ENCODE assay signal across 8 cellular contexts in genomic region chr1:145487156-145487555, GRCh38.
DNase-seq lines count a peak whose midpoint lies in the region; ATAC-seq and TF ChIP-seq lines count a peak whose summit lies in the region.
"Not testable (repeated sequence)": the region's sequence is repeated elsewhere in the genome, so short reads cannot be mapped to it uniquely, and the experiment has no call there.

No MANE protein-coding gene starts in this region.

- H3K4me1 ChIP-seq in CD8-positive, alpha-beta T cell (ENCODE audit: insufficient read depth, low read length); HUES6 (ENCODE audit: control insufficient read depth, insufficient read depth, low read length); heart left ventricle; stomach: not testable (repeated sequence)

- TF ChIP-seq EP300 in stomach (IDR thresholded peaks at IDR 0.05): not testable (repeated sequence)

- ATAC-seq in CD8-positive, alpha-beta T cell: peak; percentile 17
- not testable (repeated sequence) for ATAC-seq in heart left ventricle
- ATAC-seq in natural killer cell treated with Interleukin-12 subunit alpha and Interleukin-12 subunit beta and Interleukin-15 and Interleukin-18, amount 100 ng/mL, for 72 hours: peak in 1 of 2 donors; percentile 48

- not testable (repeated sequence) for H3K27ac Mint-ChIP-seq in CD8-positive, alpha-beta T cell; activated CD4-positive, alpha-beta T cell treated with anti-CD3 and anti-CD28 coated beads, Interleukin-2, amount 10 ng/mL, durations not matched to agents 7 days and 5 days; activated naive CD4-positive, alpha-beta T cell treated with anti-CD3 and anti-CD28 coated beads, Interleukin-2, amount 50 U/mL, for 24 hours; natural killer cell treated with Interleukin-12 subunit alpha and Interleukin-12 subunit beta and Interleukin-15 and Interleukin-18, amount 100 ng/mL, for 72 hours

- POLR2A ChIA-PET in CD8-positive, alpha-beta T cell (lab: Charles Lee); activated CD4-positive, alpha-beta T cell treated with anti-CD3 and anti-CD28 coated beads, Interleukin-2, amount 10 ng/mL, durations not matched to agents 7 days and 5 days (lab: Charles Lee): not testable (repeated sequence)

- H3K9ac ChIP-seq in HUES6 (ENCODE audit: low read length): not testable (repeated sequence)

- not testable (repeated sequence) for H3K27me3 ChIP-seq in CD8-positive, alpha-beta T cell (ENCODE audit: insufficient read depth, low read length)
- peaks cover 16% of the 10 kb centered on the region; the same call in 1 of the 2 replicates for H3K27me3 ChIP-seq in HUES6 (ENCODE audit: control insufficient read depth, insufficient read depth, low read length)
- peaks cover 0 to 16% (median 0%) of the 10 kb centered on the region in 9 donors for H3K27me3 ChIP-seq in heart left ventricle
- peaks cover 0 to 31% (median 0%) of the 10 kb centered on the region in 3 donors for H3K27me3 ChIP-seq in stomach

- H3K27ac ChIP-seq in CD8-positive, alpha-beta T cell (ENCODE audit: low read depth, low read length); HUES6 (ENCODE audit: low read depth, low read length); heart left ventricle; stomach: not testable (repeated sequence)

- CTCF ChIA-PET in CD8-positive, alpha-beta T cell (lab: Charles Lee): not testable (repeated sequence)
- CTCF ChIA-PET in activated CD4-positive, alpha-beta T cell treated with anti-CD3 and anti-CD28 coated beads, Interleukin-2, amount 10 ng/mL, durations not matched to agents 7 days and 5 days (lab: Charles Lee): interaction anchor here (0.6 kb wide), 1 partner anchor 354 kb away, joined by 4 read pairs; no protein-coding TSS in a partner anchor

- H3K4me3 Mint-ChIP-seq in CD8-positive, alpha-beta T cell: peak overlapping the region; percentile 37
- H3K4me3 Mint-ChIP-seq in activated CD4-positive, alpha-beta T cell treated with anti-CD3 and anti-CD28 coated beads, Interleukin-2, amount 10 ng/mL, durations not matched to agents 7 days and 5 days: peak overlapping the region; percentile 16
- peak overlapping the region; percentile 49 for H3K4me3 Mint-ChIP-seq in activated naive CD4-positive, alpha-beta T cell treated with anti-CD3 and anti-CD28 coated beads, Interleukin-2, amount 50 U/mL, for 24 hours
- H3K4me3 Mint-ChIP-seq in natural killer cell treated with Interleukin-12 subunit alpha and Interleukin-12 subunit beta and Interleukin-15 and Interleukin-18, amount 100 ng/mL, for 72 hours: not testable (repeated sequence)

- not testable (repeated sequence) for H3K4me3 ChIP-seq in CD8-positive, alpha-beta T cell (ENCODE audit: low read depth, low read length)
- H3K4me3 ChIP-seq in HUES6 (ENCODE audit: low read depth, low read length): peak overlapping the region; percentile 41; the same call in 1 of the 2 replicates
- peak overlapping the region; percentile 37 for H3K4me3 ChIP-seq in choroid plexus epithelial cell (ENCODE audit: low read depth, low read length)
- peak overlapping the region in 8 of 12 donors; percentile 21 to 46 (median 30) for H3K4me3 ChIP-seq in heart left ventricle
- H3K4me3 ChIP-seq in stomach: peak overlapping the region in 3 of 4 donors; percentile 20 to 28 (median 26)

- DNase-seq in CD8-positive, alpha-beta T cell; activated CD4-positive, alpha-beta T cell treated with anti-CD3 and anti-CD28 coated beads, Interleukin-2, amount 10 ng/mL, durations not matched to agents 7 days and 5 days; choroid plexus epithelial cell (ENCODE audit: low read depth); stomach: not testable (repeated sequence)
- DNase-seq in heart left ventricle: peak in 1 of 5 donors; percentile 13
- DNase-seq in natural killer cell treated with Interleukin-12 subunit alpha and Interleukin-12 subunit beta and Interleukin-15 and Interleukin-18, amount 100 ng/mL, for 72 hours (ENCODE audit: low spot score): peak; percentile 50

- not testable (repeated sequence) for TF ChIP-seq CTCF in CD8-positive, alpha-beta T cell (IDR thresholded peaks at IDR 0.05); choroid plexus epithelial cell (conservative IDR thresholded peaks at IDR 0.05; ENCODE audit: low read depth, low read length); heart left ventricle (IDR thresholded peaks at IDR 0.05); stomach (IDR thresholded peaks at IDR 0.05)

- not testable (repeated sequence) for H3K36me3 ChIP-seq in CD8-positive, alpha-beta T cell (ENCODE audit: insufficient read depth, low read length); HUES6 (ENCODE audit: control insufficient read depth, insufficient read depth, low read length); heart left ventricle; stomach

- H3K27me3 Mint-ChIP-seq in CD8-positive, alpha-beta T cell (ENCODE audit: low read depth): peaks cover 10% of the 10 kb centered on the region
- peaks cover 14% of the 10 kb centered on the region for H3K27me3 Mint-ChIP-seq in activated CD4-positive, alpha-beta T cell treated with anti-CD3 and anti-CD28 coated beads, Interleukin-2, amount 10 ng/mL, durations not matched to agents 7 days and 5 days
- H3K27me3 Mint-ChIP-seq in activated naive CD4-positive, alpha-beta T cell treated with anti-CD3 and anti-CD28 coated beads, Interleukin-2, amount 50 U/mL, for 24 hours: not testable (repeated sequence)
- H3K27me3 Mint-ChIP-seq in natural killer cell treated with Interleukin-12 subunit alpha and Interleukin-12 subunit beta and Interleukin-15 and Interleukin-18, amount 100 ng/mL, for 72 hours: peaks cover 9 to 10% of the 10 kb centered on the region in 2 donors

- not testable (repeated sequence) for H3K4me1 Mint-ChIP-seq in CD8-positive, alpha-beta T cell (ENCODE audit: low read depth); activated CD4-positive, alpha-beta T cell treated with anti-CD3 and anti-CD28 coated beads, Interleukin-2, amount 10 ng/mL, durations not matched to agents 7 days and 5 days; activated naive CD4-positive, alpha-beta T cell treated with anti-CD3 and anti-CD28 coated beads, Interleukin-2, amount 50 U/mL, for 24 hours; natural killer cell treated with Interleukin-12 subunit alpha and Interleukin-12 subunit beta and Interleukin-15 and Interleukin-18, amount 100 ng/mL, for 72 hours (ENCODE audit: low read depth in 2 of 2)

- not testable (repeated sequence) for H3K36me3 Mint-ChIP-seq in CD8-positive, alpha-beta T cell; activated CD4-positive, alpha-beta T cell treated with anti-CD3 and anti-CD28 coated beads, Interleukin-2, amount 10 ng/mL, durations not matched to agents 7 days and 5 days (ENCODE audit: low read depth); activated naive CD4-positive, alpha-beta T cell treated with anti-CD3 and anti-CD28 coated beads, Interleukin-2, amount 50 U/mL, for 24 hours; natural killer cell treated with Interleukin-12 subunit alpha and Interleukin-12 subunit beta and Interleukin-15 and Interleukin-18, amount 100 ng/mL, for 72 hours

- not testable (repeated sequence) for TF ChIP-seq POLR2A in heart left ventricle (IDR thresholded peaks at IDR 0.05); stomach (IDR thresholded peaks at IDR 0.05)

- not testable (repeated sequence) for H3K9me3 Mint-ChIP-seq in CD8-positive, alpha-beta T cell; activated CD4-positive, alpha-beta T cell treated with anti-CD3 and anti-CD28 coated beads, Interleukin-2, amount 10 ng/mL, durations not matched to agents 7 days and 5 days; activated naive CD4-positive, alpha-beta T cell treated with anti-CD3 and anti-CD28 coated beads, Interleukin-2, amount 50 U/mL, for 24 hours; natural killer cell treated with Interleukin-12 subunit alpha and Interleukin-12 subunit beta and Interleukin-15 and Interleukin-18, amount 100 ng/mL, for 72 hours

- WGBS in heart left ventricle, 4 donors: 2 to 4% (median 3%) methylated on average over 33 to 34 of the region's 36 CpGs; no CpG with 5 or more reads in 1 of the 4 donors
- 0 to 5% (median 3%) methylated on average over 2 to 32 of the region's 36 CpGs; no CpG with 5 or more reads in 1 of the 5 donors for WGBS in stomach, 5 donors

- not testable (repeated sequence) for H3K9me3 ChIP-seq in CD8-positive, alpha-beta T cell (ENCODE audit: low read length); HUES6 (ENCODE audit: control insufficient read depth, insufficient read depth, low read depth, low read length); heart left ventricle; stomach

- intact Hi-C loops in CD8-positive, alpha-beta T cell (cut with DNase I, micrococcal nuclease); heart left ventricle (cut with DNase I); stomach (cut with DNase I; ENCODE audit: low total_unique reads): not testable (repeated sequence)
